ENCODE assay signal across 8 cellular contexts in the genomic region with DNA sequence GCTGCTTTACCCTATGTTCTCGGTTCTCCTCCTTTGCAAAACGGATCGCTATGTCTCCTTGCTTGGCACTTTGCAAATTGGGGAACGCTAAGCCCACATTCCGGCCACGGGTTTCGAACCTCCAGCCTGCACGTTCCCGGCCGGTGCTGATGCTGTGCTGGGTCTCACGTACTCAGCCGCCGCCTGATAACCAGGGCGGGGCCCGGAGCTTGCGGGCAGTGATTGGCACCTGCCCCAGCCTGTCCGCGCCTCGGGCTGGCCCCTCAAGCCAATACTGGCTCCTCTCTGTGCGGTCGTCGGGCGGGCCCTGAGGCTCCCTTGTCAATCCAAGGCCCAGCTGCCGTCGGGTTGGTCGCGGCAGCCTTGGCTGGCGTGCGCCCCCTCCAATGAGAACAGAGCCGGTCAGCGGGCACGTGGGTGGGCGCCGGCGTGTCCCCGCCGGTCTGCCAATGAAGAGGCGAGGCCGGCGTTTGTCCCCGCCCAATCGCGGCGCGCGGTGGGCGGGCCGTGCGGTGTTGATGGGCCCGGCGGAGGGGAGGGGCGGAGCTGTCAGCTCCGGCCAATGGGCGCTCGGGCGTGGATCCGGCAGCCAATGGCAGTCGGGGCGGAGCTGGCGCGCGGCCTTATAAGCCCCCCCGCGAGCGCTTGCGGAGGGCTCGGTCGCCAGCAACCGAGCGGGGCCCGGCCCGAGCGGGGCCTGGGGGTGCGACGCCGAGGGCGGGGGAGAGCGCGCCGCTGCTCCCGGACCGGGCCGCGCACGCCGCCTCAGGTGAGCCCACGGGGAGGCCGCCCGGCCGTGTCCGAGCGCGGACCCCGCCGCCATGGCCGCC. TPM values are rescaled to one million over a fixed set of nuclear protein-coding genes. Genes with fewer than 3 reads are reported as not detected.
DNase-seq lines count a peak whose midpoint lies in the region; ATAC-seq and TF ChIP-seq lines count a peak whose summit lies in the region.

KDM4B (plus strand) TSS at position 652 of the 830 bp plus-strand sequence. CDS start 63,778 bp downstream, outside the sequence.

- H3K36me3 ChIP-seq in thymus (ENCODE audit: control insufficient read depth, insufficient read depth) = peaks cover 11% of the 10 kb centered on the region

- peaks cover 0 to 9% of the 10 kb centered on the region in 2 donors for H3K36me3 Mint-ChIP-seq in activated naive CD4-positive, alpha-beta T cell treated with anti-CD3 and anti-CD28 coated beads, Interleukin-2, amount 50 U/mL, for 72 hours
- H3K36me3 Mint-ChIP-seq in osteocyte (ENCODE audit: unreplicated experiment) = no peaks in the 10 kb centered on the region

- H3K4me3 ChIP-seq in GM08714 (ENCODE audit: low read length) = peak within 1 kb of the TSS; percentile 61
- H3K4me3 ChIP-seq in thymus (ENCODE audit: low read length) = peak within 1 kb of the TSS; percentile 85

- H3K4me1 ChIP-seq in thymus (ENCODE audit: control insufficient read depth, insufficient read depth, low read length) = peaks cover 16% of the 10 kb centered on the region

- peak; percentile 91 for ATAC-seq in HG02610 (IDR thresholded peaks at IDR 0.05; ENCODE audit: unreplicated experiment)
- peak; percentile 92 to 95 for ATAC-seq in activated naive CD4-positive, alpha-beta T cell treated with anti-CD3 and anti-CD28 coated beads, Interleukin-2, amount 50 U/mL, for 72 hours

- H3K27me3 Mint-ChIP-seq in osteocyte (ENCODE audit: unreplicated experiment) = no peaks in the 10 kb centered on the region

- H3K9me3 ChIP-seq in thymus (ENCODE audit: control insufficient read depth) = no peaks in the 10 kb centered on the region

- peak within 1 kb of the TSS; percentile 64 to 96 for H3K27ac Mint-ChIP-seq in activated naive CD4-positive, alpha-beta T cell treated with anti-CD3 and anti-CD28 coated beads, Interleukin-2, amount 50 U/mL, for 72 hours
- peak within 1 kb of the TSS; percentile 91 for H3K27ac Mint-ChIP-seq in osteocyte (ENCODE audit: unreplicated experiment)

- H3K4me1 Mint-ChIP-seq in osteocyte (ENCODE audit: unreplicated experiment) = peaks cover 46% of the 10 kb centered on the region

- DNase-seq in NCI-H1092 treated with DMSO at 0.1 percent for 48 hours (lab: John Stamatoyannopoulos, UW) (peak; percentile 98), SKM-1 (lab: John Stamatoyannopoulos, UW; ENCODE audit: unreplicated experiment) (peak; percentile 99), glomerular visceral epithelial cell (ENCODE audit: extremely low spot score) (peak; percentile 100), osteocyte (ENCODE audit: extremely low spot score, unreplicated experiment) (peak; percentile 100)
- DNase-seq in activated naive CD4-positive, alpha-beta T cell treated with anti-CD3 and anti-CD28 coated beads, Interleukin-2, amount 50 U/mL, for 72 hours (ENCODE audit: low spot score in 2 of 2) = peak; percentile 100

- WGBS in thymus = 1% methylated on average over 96 of the region's 96 CpGs

- no peaks in the 10 kb centered on the region for H3K9me3 Mint-ChIP-seq in activated naive CD4-positive, alpha-beta T cell treated with anti-CD3 and anti-CD28 coated beads, Interleukin-2, amount 50 U/mL, for 72 hours
- H3K9me3 Mint-ChIP-seq in osteocyte (ENCODE audit: unreplicated experiment) = no peaks in the 10 kb centered on the region

- H3K27ac ChIP-seq in thymus (ENCODE audit: low read depth) = peak within 1 kb of the TSS; percentile 84

- H3K27me3 ChIP-seq in thymus (ENCODE audit: control insufficient read depth, insufficient read depth) = no peaks in the 10 kb centered on the region

- H3K4me3 Mint-ChIP-seq in osteocyte (ENCODE audit: unreplicated experiment) = peak within 1 kb of the TSS; percentile 93

- no peak for TF ChIP-seq CTCF in osteocyte (IDR thresholded peaks at IDR 0.05)

RNA-seq across cellular contexts. Expression of gene KDM4B, which starts in this region (rescaled TPM):
- 10 to 100 TPM; 21.0 to 44.8 TPM for total RNA-seq in activated naive CD4-positive, alpha-beta T cell treated with anti-CD3 and anti-CD28 coated beads, Interleukin-2, amount 50 U/mL, for 72 hours
- 48.4 and 49.0 TPM in 2 replicates for total RNA-seq in osteocyte
- polyA plus RNA-seq in thymus = 24.6 TPM

Comparison
In these comparisons a context has a peak if more than half of its experiments do, and no peak if none do; other contexts are left out.
1. Peak in every context shown above with its lines: DNase-seq, ATAC-seq, H3K4me3 ChIP-seq and H3K27ac ChIP-seq.